Comparison of ENCODE assay signal across 37 cellular contexts in genomic region chr22:31138126-31138525, GRCh38. TPM values are rescaled to one million over a fixed set of nuclear protein-coding genes. Genes with fewer than 3 reads are reported as not detected.
"Had no signal": no experiment of that assay in that cellular context is flagged by ENCODE, and none has a peak within 500 bp of the region (broad histone marks: within the 10 kb centered on the region; RNA-seq: fewer than 3 reads in every experiment).

No MANE protein-coding gene starts in this region.

- H3K4me1 Mint-ChIP-seq: activated naive CD8-positive, alpha-beta T cell treated with anti-CD3 and anti-CD28 coated beads for 36 hours; naive thymus-derived CD4-positive, alpha-beta T cell had no signal

- H3K36me3 ChIP-seq: adrenal gland, right lobe of liver, thoracic aorta had no signal

- FAIRE-seq: frontal cortex, keratinocyte, TTC549 had no signal

- DNase-seq: activated CD4-positive, alpha-beta T cell treated with anti-CD3 and anti-CD28 coated beads for 48 hours; activated CD4-positive, alpha-beta T cell treated with anti-CD3 and anti-CD28 coated beads, Interleukin-2, amount 50 U/mL, for 48 hours; activated CD8-positive, alpha-beta memory T cell treated with anti-CD3 and anti-CD28 coated beads, Interleukin-2, amount 50 U/mL, for 4 hours; activated effector memory CD4-positive, alpha-beta T cell treated with anti-CD3 and anti-CD28 coated beads, Interleukin-2, amount 50 U/mL, for 16 hours; activated naive CD4-positive, alpha-beta T cell treated with anti-CD3 and anti-CD28 coated beads for 36 hours; activated naive CD8-positive, alpha-beta T cell treated with anti-CD3 and anti-CD28 coated beads for 36 hours; activated T-cell treated with anti-CD3 and anti-CD28 coated beads, Interleukin-2, amount 50 U/mL, for 1 hour; adrenal gland; body of pancreas; cerebellar nuclear complex; effector memory CD4-positive, alpha-beta T cell; glutamatergic neuron; left colon; midbrain; naive thymus-derived CD4-positive, alpha-beta T cell; occipital lobe; right lobe of liver; stimulated activated CD4-positive, alpha-beta T cell treated with anti-CD3 and anti-CD28 coated beads, Interleukin-2, amount 100 ng/mL, for 48 hours; stimulated activated naive CD8-positive, alpha-beta T cell treated with anti-CD3 and anti-CD28 coated beads, Interleukin-15, Interleukin-2, amounts not matched to agents 100 U/mL and 50 U/mL, for 24 hours; T-helper 9 cell; trophoblast cell had no signal

- H3K27ac ChIP-seq: adrenal gland, body of pancreas, coronary artery, dorsolateral prefrontal cortex, right lobe of liver, thoracic aorta, VCaP had no signal

- H3K4me1 ChIP-seq: adrenal gland, right lobe of liver had no signal

- H3K9me3 Mint-ChIP-seq: activated naive CD4-positive, alpha-beta T cell treated with anti-CD3 and anti-CD28 coated beads for 36 hours; activated naive CD8-positive, alpha-beta T cell treated with anti-CD3 and anti-CD28 coated beads for 36 hours; activated T-helper 1 cell treated with anti-CD3 and anti-CD28 coated beads, Interleukin-12 subunit alpha, Interleukin-12 subunit beta, Interleukin-2, Interleukin-4 antibody, amounts not matched to agents 30 ng/mL and 10 ng/mL and 1 ng/mL, durations not matched to agents 14 hours and 24 hours and 36 hours; naive thymus-derived CD4-positive, alpha-beta T cell; T-helper 1 cell treated with Interleukin-12 subunit alpha and Interleukin-12 subunit beta and Interleukin-4 antibody, amounts not matched to agents 30 μg/mL and 1 μg/mL, for 36 hours had no signal

- H3K27ac Mint-ChIP-seq: activated naive CD4-positive, alpha-beta T cell treated with anti-CD3 and anti-CD28 coated beads for 36 hours; activated naive CD8-positive, alpha-beta T cell treated with anti-CD3 and anti-CD28 coated beads for 36 hours; activated T-helper 1 cell treated with anti-CD3 and anti-CD28 coated beads, Interleukin-12 subunit alpha, Interleukin-12 subunit beta, Interleukin-2, Interleukin-4 antibody, amounts not matched to agents 30 ng/mL and 10 ng/mL and 1 ng/mL, durations not matched to agents 14 hours and 24 hours and 36 hours; naive thymus-derived CD4-positive, alpha-beta T cell; T-helper 1 cell treated with Interleukin-12 subunit alpha and Interleukin-12 subunit beta and Interleukin-4 antibody, amounts not matched to agents 30 μg/mL and 1 μg/mL, for 36 hours had no signal

- ATAC-seq: activated CD4-positive, CD25-positive, alpha-beta regulatory T cell treated with anti-CD3 and anti-CD28 coated beads, Interleukin-2, amount 50 U/mL, for 24 hours; body of pancreas; left colon; naive thymus-derived CD4-positive, alpha-beta T cell; right lobe of liver; stimulated activated naive CD8-positive, alpha-beta T cell treated with anti-CD3 and anti-CD28 coated beads, Interleukin-15, Interleukin-2, amounts not matched to agents 100 U/mL and 50 U/mL, for 24 hours had no signal

- H3K4me3 ChIP-seq: adrenal gland, body of pancreas, coronary artery, dorsolateral prefrontal cortex, right lobe of liver, thoracic aorta had no signal

- H3K4me3 Mint-ChIP-seq: activated naive CD4-positive, alpha-beta T cell treated with anti-CD3 and anti-CD28 coated beads for 36 hours; activated naive CD8-positive, alpha-beta T cell treated with anti-CD3 and anti-CD28 coated beads for 36 hours; activated T-helper 1 cell treated with anti-CD3 and anti-CD28 coated beads, Interleukin-12 subunit alpha, Interleukin-12 subunit beta, Interleukin-2, Interleukin-4 antibody, amounts not matched to agents 30 ng/mL and 10 ng/mL and 1 ng/mL, durations not matched to agents 14 hours and 24 hours and 36 hours; naive thymus-derived CD4-positive, alpha-beta T cell; T-helper 1 cell treated with Interleukin-12 subunit alpha and Interleukin-12 subunit beta and Interleukin-4 antibody, amounts not matched to agents 30 μg/mL and 1 μg/mL, for 36 hours had no signal

- H3K9me3 ChIP-seq: adrenal gland, body of pancreas, right lobe of liver, thoracic aorta had no signal

- H3K27me3 Mint-ChIP-seq: activated naive CD8-positive, alpha-beta T cell treated with anti-CD3 and anti-CD28 coated beads for 36 hours had no signal

- H3K27me3 ChIP-seq: adrenal gland, body of pancreas, right lobe of liver had no signal

- H3K36me3 Mint-ChIP-seq: activated naive CD8-positive, alpha-beta T cell treated with anti-CD3 and anti-CD28 coated beads for 36 hours; naive thymus-derived CD4-positive, alpha-beta T cell had no signal

RNA-seq across cellular contexts. Expression of gene PLA2G3, which starts 2.2 kb away (rescaled TPM):
- total RNA-seq: activated CD8-positive, alpha-beta memory T cell treated with anti-CD3 and anti-CD28 coated beads for 36 hours; activated naive CD4-positive, alpha-beta T cell treated with anti-CD3 and anti-CD28 coated beads for 36 hours; activated naive CD8-positive, alpha-beta T cell treated with anti-CD3 and anti-CD28 coated beads for 36 hours; activated T-helper 1 cell treated with anti-CD3 and anti-CD28 coated beads, Interleukin-12 subunit alpha, Interleukin-12 subunit beta, Interleukin-2, Interleukin-4 antibody, amounts not matched to agents 30 ng/mL and 10 ng/mL and 1 ng/mL, durations not matched to agents 14 hours and 24 hours and 36 hours; adrenal gland; aorta; body of pancreas; epithelial cell of proximal tubule; liver; naive thymus-derived CD4-positive, alpha-beta T cell; occipital lobe; right lobe of liver; skeletal muscle tissue; thoracic aorta had no signal
- polyA plus RNA-seq: liver; naive thymus-derived CD4-positive, alpha-beta T cell; neural cell had no signal

RNA-seq across cellular contexts. Expression of gene INPP5J, which starts 15.4 kb away (rescaled TPM):
- total RNA-seq: activated T-helper 1 cell treated with anti-CD3 and anti-CD28 coated beads, Interleukin-12 subunit alpha, Interleukin-12 subunit beta, Interleukin-2, Interleukin-4 antibody, amounts not matched to agents 30 ng/mL and 10 ng/mL and 1 ng/mL, durations not matched to agents 14 hours and 24 hours and 36 hours; skeletal muscle tissue had no signal
- polyA plus RNA-seq: naive thymus-derived CD4-positive, alpha-beta T cell had no signal
